1 cellular context compared by ENCODE assay signal in the genomic region with DNA sequence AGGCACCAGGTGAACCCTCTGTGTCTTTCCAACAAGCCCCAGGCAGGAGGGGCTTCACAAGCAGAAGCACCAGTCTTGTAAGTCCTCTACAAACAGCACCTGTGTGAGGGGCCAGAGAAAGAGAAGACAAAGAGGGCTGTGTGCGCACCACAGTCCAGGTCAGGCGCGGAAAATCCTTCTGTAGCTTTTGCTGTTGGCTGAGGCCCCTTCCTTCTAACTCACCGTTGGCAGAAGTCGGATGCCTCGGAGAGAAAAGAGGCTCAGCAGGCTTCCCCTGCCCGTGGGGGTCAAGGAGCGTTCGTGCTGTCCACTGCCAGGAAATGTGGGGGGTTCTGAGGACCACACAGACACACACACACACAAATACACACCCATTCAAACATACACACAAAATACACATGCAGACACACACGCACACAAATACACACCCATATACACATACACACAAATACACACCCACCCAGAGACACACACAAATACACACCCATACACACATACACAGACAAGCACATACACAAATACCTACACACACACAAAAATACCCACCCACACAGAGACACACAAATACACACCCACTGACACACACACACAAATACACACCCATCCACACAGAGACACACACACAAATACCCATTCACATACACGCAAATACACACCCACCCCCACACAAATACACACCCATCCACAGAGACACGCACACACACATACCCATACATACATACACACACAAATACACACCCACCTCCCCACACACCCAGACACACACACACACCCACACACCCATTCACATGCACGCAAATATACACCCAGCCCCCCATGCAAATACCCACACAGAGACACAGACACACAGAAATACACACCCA.
TF ChIP-seq lines count a peak whose summit lies in the region.

No MANE protein-coding gene starts in this region.

TF ChIP-seq in IMR-90, 13 proteins besides CTCF, POLR2A, EP300 and RAD21:
- TF ChIP-seq RCOR1 (IDR thresholded peaks at IDR 0.05; ENCODE audit: insufficient replicate concordance, low read length) (no peak), MAFK (IDR thresholded peaks at IDR 0.05; ENCODE audit: low read depth, low read length) (no peak), NFE2L2 (IDR thresholded peaks at IDR 0.05; ENCODE audit: low read depth, low read length) (no peak), CEBPB (IDR thresholded peaks at IDR 0.05; ENCODE audit: low read depth, low read length) (no peak)
- TF ChIP-seq, protein P1, sequence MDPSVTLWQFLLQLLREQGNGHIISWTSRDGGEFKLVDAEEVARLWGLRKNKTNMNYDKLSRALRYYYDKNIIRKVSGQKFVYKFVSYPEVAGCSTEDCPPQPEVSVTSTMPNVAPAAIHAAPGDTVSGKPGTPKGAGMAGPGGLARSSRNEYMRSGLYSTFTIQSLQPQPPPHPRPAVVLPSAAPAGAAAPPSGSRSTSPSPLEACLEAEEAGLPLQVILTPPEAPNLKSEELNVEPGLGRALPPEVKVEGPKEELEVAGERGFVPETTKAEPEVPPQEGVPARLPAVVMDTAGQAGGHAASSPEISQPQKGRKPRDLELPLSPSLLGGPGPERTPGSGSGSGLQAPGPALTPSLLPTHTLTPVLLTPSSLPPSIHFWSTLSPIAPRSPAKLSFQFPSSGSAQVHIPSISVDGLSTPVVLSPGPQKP (IDR thresholded peaks at IDR 0.05; ENCODE audit: borderline replicate concordance, low read depth, low read length) = no peak
TF ChIP-seq in IMR-90: peak in this region for 0.
